In the genomic region with DNA sequence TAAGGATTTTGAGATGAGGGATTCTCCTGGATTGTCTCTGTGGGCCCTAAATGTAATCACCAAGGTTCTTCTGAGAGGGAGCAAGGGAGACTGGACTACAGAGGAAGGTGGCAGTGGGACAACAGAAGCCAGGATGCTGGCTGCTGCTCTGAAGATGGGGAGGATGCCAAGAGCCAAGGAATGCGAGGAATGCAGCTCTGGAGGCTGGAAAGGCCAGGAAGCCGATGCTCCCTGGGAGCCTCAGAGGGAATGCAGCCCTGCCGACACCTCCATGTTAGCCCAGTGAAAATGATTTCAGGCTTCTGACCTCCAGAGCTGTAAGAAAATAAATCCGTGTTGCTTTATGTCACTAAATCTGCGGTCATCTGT, we compare ENCODE assay signal across 9 cellular contexts. TPM values are rescaled to one million over a fixed set of nuclear protein-coding genes. Genes with fewer than 3 reads are reported as not detected.
A peak's percentile ranks its signal among the peaks of the same experiment; 100 is the strongest.
DNase-seq lines count a peak whose midpoint lies in the region; ATAC-seq and TF ChIP-seq lines count a peak whose summit lies in the region.
"Had no signal": no experiment of that assay in that cellular context is flagged by ENCODE, and none has a peak within 500 bp of the region (broad histone marks: within the 10 kb centered on the region; RNA-seq: fewer than 3 reads in every experiment).

No MANE protein-coding gene starts in this region.

- H3K27ac ChIP-seq in right atrium auricular region (peak overlapping the region; percentile 77 to 86), substantia nigra (ENCODE audit: low read depth, low read length, poor library complexity, severe bottlenecking) (no peak overlapping the region)

- no peaks in the 10 kb centered on the region for H3K9me3 ChIP-seq in right atrium auricular region

- H3K4me3 ChIP-seq in right atrium auricular region: no peak overlapping the region
- H3K4me3 ChIP-seq in retinal pigment epithelial cell (ENCODE audit: low read length): no peak overlapping the region

- no peaks in the 10 kb centered on the region for H3K36me3 ChIP-seq in right atrium auricular region

- DNase-seq in GM04504 (ENCODE audit: low read depth) (peak; percentile 73), SW480 (ENCODE audit: low spot score) (peak; percentile 38), right atrium auricular region (ENCODE audit: low spot score) (no peak), retinal pigment epithelial cell (ENCODE audit: low read depth) (peak; percentile 76), COLO668 (lab: John Stamatoyannopoulos, UW; ENCODE audit: unreplicated experiment) (no peak), substantia nigra (lab: John Stamatoyannopoulos, UW) (no peak), cerebellar cortex (ENCODE audit: low spot score) (no peak)
- DNase-seq: activated CD4-positive, alpha-beta T cell treated with anti-CD3 and anti-CD28 coated beads, Interleukin-2, amount 50 U/mL, for 1 hour had no signal

- peaks cover 0 to 90% of the 10 kb centered on the region in 2 donors for H3K4me1 ChIP-seq in right atrium auricular region

- ATAC-seq in HG03354 (IDR thresholded peaks at IDR 0.05; ENCODE audit: poor library complexity, severe bottlenecking, unreplicated experiment): no peak

- TF ChIP-seq CTCF in right atrium auricular region (IDR thresholded peaks at IDR 0.05) (no peak), retinal pigment epithelial cell (conservative IDR thresholded peaks at IDR 0.05; ENCODE audit: low read depth, low read length) (no peak)

- H3K27me3 ChIP-seq in right atrium auricular region: no peaks in the 10 kb centered on the region

RNA-seq across cellular contexts. Expression of gene UMPS, which starts 44.0 kb away (rescaled TPM):
- total RNA-seq in right atrium auricular region: 10 to 100 TPM in 1 of 2 donors, 1 to 10 TPM in 1; 6.6 to 14.3 TPM

Comparison
In these comparisons a context has a peak if more than half of its experiments do, and no peak if none do; other contexts are left out.
1. DNase-seq: peak in GM04504 (single experiment), SW480 (single experiment) and retinal pigment epithelial cell (single experiment); none in right atrium auricular region (single experiment), COLO668 (single experiment), substantia nigra (0 of 49) and cerebellar cortex (single experiment).